ENCODE assay signal across 15 cellular contexts in the genomic region with DNA sequence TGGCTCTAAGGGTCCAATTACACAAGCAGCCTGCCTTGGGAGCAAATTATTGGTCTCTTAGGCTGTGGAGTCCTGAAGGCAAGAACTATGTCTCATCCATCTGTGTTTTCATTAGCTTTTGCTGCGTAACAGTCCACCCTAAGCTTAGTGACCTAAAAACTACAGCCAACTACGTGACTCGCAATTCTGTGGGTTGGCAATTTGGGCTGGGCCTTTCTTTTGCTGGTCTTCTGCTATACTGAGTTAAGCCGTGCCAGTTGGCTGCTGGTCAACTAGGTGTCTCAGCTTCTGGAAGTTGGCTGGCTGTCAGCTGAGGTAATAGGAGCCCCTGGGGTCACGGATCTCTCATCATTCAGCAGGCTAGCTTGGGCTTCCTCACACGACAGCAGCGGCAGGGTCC.
DNase-seq lines count a peak whose midpoint lies in the region; TF ChIP-seq lines count a peak whose summit lies in the region.
"Had no signal": no experiment of that assay in that cellular context is flagged by ENCODE, and none has a peak within 500 bp of the region (broad histone marks: within the 10 kb centered on the region; RNA-seq: fewer than 3 reads in every experiment).

No MANE protein-coding gene starts in this region.

- intact Hi-C loops in PC-9 (cut with micrococcal nuclease; ENCODE audit: unreplicated experiment), result no loop called here

- no TSS peak for BruUV-seq in PC-9 (replicated peaks; lab: Mats Ljungman, UMichigan)

- H3K27me3 ChIP-seq in mesendoderm (ENCODE audit: insufficient read depth, low read length, poor library complexity), result no peaks in the 10 kb centered on the region
- no peaks in the 10 kb centered on the region for H3K27me3 ChIP-seq in PC-9 (ENCODE audit: insufficient read depth, low read depth)
- H3K27me3 ChIP-seq: vagina had no signal

- no peaks in the 10 kb centered on the region for H3K79me1 ChIP-seq in mesendoderm (ENCODE audit: low read length)

- H2AFZ ChIP-seq in PC-9, result no peak overlapping the region

- no peak overlapping the region for H3K4me2 ChIP-seq in mesendoderm (ENCODE audit: low read length)
- H3K4me2 ChIP-seq in PC-9, result no peak overlapping the region

- no peak overlapping the region for H4K5ac ChIP-seq in mesendoderm (ENCODE audit: low read length)

- no peaks in the 10 kb centered on the region for H3K36me3 ChIP-seq in mesendoderm (ENCODE audit: control insufficient read depth, insufficient read depth, low read length)
- no peaks in the 10 kb centered on the region for H3K36me3 ChIP-seq in PC-9 (ENCODE audit: low read depth)
- H3K36me3 ChIP-seq: spleen, stomach, vagina had no signal

- no CpG with 5 or more reads among the region's 7 CpGs for WGBS in mesendoderm (ENCODE audit: extremely low coverage, insufficient coverage, low lambda C conversion rate)

- H3K9me2 ChIP-seq in PC-9 (ENCODE audit: insufficient read depth), result no peaks in the 10 kb centered on the region

- H3K18ac ChIP-seq in mesendoderm (ENCODE audit: low read length), result no peak overlapping the region

- H3K4me1 ChIP-seq in mesendoderm (ENCODE audit: control insufficient read depth, low read depth, low read length), result no peaks in the 10 kb centered on the region
- H3K4me1 ChIP-seq in PC-9 (replicated peaks; ENCODE audit: insufficient read depth), result no peaks in the 10 kb centered on the region
- H3K4me1 ChIP-seq: spleen, stomach, vagina had no signal

- H2BK5ac ChIP-seq in mesendoderm (ENCODE audit: low read length), result no peak overlapping the region

- in situ Hi-C loops in astrocyte of the spinal cord (cut with HindIII; ENCODE audit: low sequenced_read_pairs), result no loop called here

- H3K4me3 ChIP-seq in astrocyte of the spinal cord (ENCODE audit: low read depth, low read length) (no peak overlapping the region), mesendoderm (ENCODE audit: low read length) (no peak overlapping the region), PC-9 (no peak overlapping the region)
- H3K4me3 ChIP-seq: spleen, stomach, vagina had no signal

- peak overlapping the region; percentile 7 for H3K56ac ChIP-seq in mesendoderm (ENCODE audit: low read length)

- H3K79me2 ChIP-seq in mesendoderm (ENCODE audit: control insufficient read depth, insufficient read depth, low read length) (no peaks in the 10 kb centered on the region), PC-9 (ENCODE audit: low read depth) (no peaks in the 10 kb centered on the region)

- H4K8ac ChIP-seq in mesendoderm (ENCODE audit: low read depth, low read length), result no peak overlapping the region

- no peak overlapping the region for H2AK5ac ChIP-seq in mesendoderm (ENCODE audit: low read length)

- H3K4ac ChIP-seq in mesendoderm (ENCODE audit: low read depth, low read length), result peak overlapping the region; percentile 43

- no peaks in the 10 kb centered on the region for H3F3A ChIP-seq in PC-9 (ENCODE audit: insufficient read depth, low read depth)

- CTCF ChIA-PET in PC-9 (lab: Charles Lee), result no interaction called here

- TF ChIP-seq CTCF in astrocyte of the spinal cord (IDR thresholded peaks at IDR 0.05; ENCODE audit: low read depth, low read length), result no peak
- no peak for TF ChIP-seq CTCF in PC-9 (conservative IDR thresholded peaks at IDR 0.05)

- H2BK15ac ChIP-seq in mesendoderm (replicated peaks; ENCODE audit: low read depth), result no peak overlapping the region

- no peak overlapping the region for H3K23ac ChIP-seq in mesendoderm (ENCODE audit: low read length)

- no peaks in the 10 kb centered on the region for H4K20me1 ChIP-seq in PC-9 (ENCODE audit: insufficient read depth)

- H3K9me3 ChIP-seq in PC-9 (ENCODE audit: insufficient read depth, low read depth), result no peaks in the 10 kb centered on the region
- H3K9me3 ChIP-seq: spleen, stomach, vagina had no signal

- peak; percentile 60 for DNase-seq in DMS 273 (lab: John Stamatoyannopoulos, UW; ENCODE audit: unreplicated experiment)
- peak; percentile 32 for DNase-seq in LoVo (ENCODE audit: low spot score)
- peak; percentile 78 for DNase-seq in astrocyte of the spinal cord (ENCODE audit: low read depth, low spot score)
- DNase-seq in mesendoderm, result no peak
- no peak for DNase-seq in SIG-M5 (lab: John Stamatoyannopoulos, UW)
- no peak for DNase-seq in activated CD4-positive, alpha-beta T cell treated with anti-CD3 and anti-CD28 coated beads for 1 hour
- no peak for DNase-seq in NK-92 treated with Interleukin-12 subunit alpha and Interleukin-12 subunit beta, amount 100 ng/mL, for 24 hours (lab: John Stamatoyannopoulos, UW)
- DNase-seq in PC-9, result no peak
- DNase-seq: effector memory CD4-positive, alpha-beta T cell; MM.1S; NCI-H2171; spleen; stomach had no signal

- POLR2A ChIA-PET in PC-9 (lab: Charles Lee; ENCODE audit: unreplicated experiment), result interaction anchor here (0.6 kb wide), 1 partner anchor 257 kb away, joined by 4 read pairs; no protein-coding TSS in a partner anchor

- H3K9ac ChIP-seq in mesendoderm (ENCODE audit: low read length), result no peak overlapping the region

- H2BK120ac ChIP-seq in mesendoderm (ENCODE audit: low read depth, low read length), result no peak overlapping the region

- H3K27ac ChIP-seq in mesendoderm (ENCODE audit: low read depth, low read length) (no peak overlapping the region), PC-9 (no peak overlapping the region)
- H3K27ac ChIP-seq: spleen, stomach, vagina, VCaP had no signal

Comparison
In these comparisons a context has a peak if more than half of its experiments do, and no peak if none do; other contexts are left out.
1. DNase-seq: peak in DMS 273 (single experiment), LoVo (single experiment) and astrocyte of the spinal cord (single experiment); none in mesendoderm (single experiment), SIG-M5 (single experiment), activated CD4-positive, alpha-beta T cell treated with anti-CD3 and anti-CD28 coated beads for 1 hour (single experiment), NK-92 treated with Interleukin-12 subunit alpha and Interleukin-12 subunit beta, amount 100 ng/mL, for 24 hours (single experiment) and PC-9 (0 of 2).